ENCODE assay signal across 30 cellular contexts in the genomic region with DNA sequence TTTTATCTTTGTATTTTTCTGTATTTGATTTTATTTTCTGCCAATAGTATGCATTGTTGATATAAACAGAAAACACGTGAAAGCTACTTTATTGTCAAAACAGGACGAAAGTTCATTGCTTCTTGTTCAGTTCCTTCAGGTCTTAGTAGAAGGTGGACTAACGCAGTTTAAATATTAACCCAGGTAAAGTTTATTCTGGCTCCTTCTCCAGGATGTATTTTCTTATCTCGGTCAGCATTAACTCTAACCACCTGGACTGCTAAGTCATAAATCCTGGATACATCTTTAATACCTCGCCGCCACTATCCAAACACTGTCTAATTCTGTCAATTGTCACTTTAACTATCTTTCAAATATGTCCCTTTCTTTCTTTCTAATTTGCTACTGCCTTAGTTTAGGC. TPM values are rescaled to one million over a fixed set of nuclear protein-coding genes. Genes with fewer than 3 reads are reported as not detected.
DNase-seq lines count a peak whose midpoint lies in the region; ATAC-seq, FAIRE-seq and TF ChIP-seq lines count a peak whose summit lies in the region.
"Had no signal": no experiment of that assay in that cellular context is flagged by ENCODE, and none has a peak within 500 bp of the region (broad histone marks: within the 10 kb centered on the region; RNA-seq: fewer than 3 reads in every experiment).

No MANE protein-coding gene starts in this region.

- H3K9me3 ChIP-seq in kidney (ENCODE audit: control insufficient read depth in 1 of 2, low read length in 2 of 2) (no peaks in the 10 kb centered on the region), lung (ENCODE audit: control insufficient read depth in 2 of 2, insufficient read depth in 1 of 2, low read length in 1 of 2) (no peaks in the 10 kb centered on the region), upper lobe of right lung (no peaks in the 10 kb centered on the region), PC-9 (ENCODE audit: insufficient read depth, low read depth) (no peaks in the 10 kb centered on the region)
- H3K9me3 ChIP-seq: esophagus squamous epithelium, psoas muscle, thoracic aorta had no signal

- H4K20me1 ChIP-seq in PC-9 (ENCODE audit: insufficient read depth), result no peaks in the 10 kb centered on the region

- DNase-seq in LNCaP clone FGC (ENCODE audit: low read depth), result peak; percentile 96
- no peak for DNase-seq in kidney
- DNase-seq in lung (ENCODE audit: low spot score), result no peak
- DNase-seq in upper lobe of right lung, result no peak
- no peak for DNase-seq in RWPE1 (ENCODE audit: low spot score)
- no peak for DNase-seq in PC-9
- DNase-seq in DMS153 (lab: John Stamatoyannopoulos, UW), result no peak
- DNase-seq in islet precursor cell, result no peak
- DNase-seq: activated CD4-positive, alpha-beta T cell treated with anti-CD3 and anti-CD28 coated beads for 1 hour; activated CD8-positive, alpha-beta T cell treated with anti-CD3 and anti-CD28 coated beads for 36 hours; amygdala; CD4-positive, CD25-positive, alpha-beta regulatory T cell; cortex of kidney; DMS 273 treated with DMSO at 0.1 percent for 48 hours; esophagus squamous epithelium; HCEC 1CT; hippocampal formation; KG1; NCI-H1417; NCI-H2081; NCI-H226; NCI-H748 treated with DMSO at 0.1 percent for 48 hours; psoas muscle; stimulated activated naive CD4-positive, alpha-beta T cell treated with Interleukin-2 at 50 U/mL for 16 hours; T-helper 17 cell had no signal

- H3K9me2 ChIP-seq in PC-9 (ENCODE audit: insufficient read depth), result no peaks in the 10 kb centered on the region; the same call in 1 of the 2 replicates

- peaks cover 10% of the 10 kb centered on the region for H3F3A ChIP-seq in PC-9 (ENCODE audit: insufficient read depth, low read depth)

- H3K4me1 ChIP-seq in kidney (ENCODE audit: control insufficient read depth in 1 of 2, insufficient read depth in 1 of 2, low read depth in 1 of 2, low read length in 2 of 2) (peaks cover 2 to 4% of the 10 kb centered on the region in 2 donors), lung (ENCODE audit: control insufficient read depth in 2 of 2, insufficient read depth in 2 of 2, low read length in 2 of 2) (no peaks in the 10 kb centered on the region), upper lobe of right lung (peaks cover 5% of the 10 kb centered on the region), PC-9 (replicated peaks; ENCODE audit: insufficient read depth) (peaks cover 6% of the 10 kb centered on the region)

- H3K4me2 ChIP-seq in PC-9, result no peak overlapping the region

- 65 to 86% methylated on average over 6 of the region's 6 CpGs for WGBS in lung, 2 donors

- H3K36me3 ChIP-seq in kidney (ENCODE audit: control insufficient read depth in 1 of 2, insufficient read depth in 2 of 2, low read length in 2 of 2) (no peaks in the 10 kb centered on the region), lung (ENCODE audit: control insufficient read depth in 2 of 2, insufficient read depth in 2 of 2, low read length in 2 of 2) (no peaks in the 10 kb centered on the region), upper lobe of right lung (no peaks in the 10 kb centered on the region), PC-9 (ENCODE audit: low read depth) (no peaks in the 10 kb centered on the region)
- H3K36me3 ChIP-seq: cardiac muscle cell, esophagus squamous epithelium, thoracic aorta had no signal

- intact Hi-C loops in kidney (cut with DNase I) (no loop called here), upper lobe of right lung (cut with DNase I) (no loop called here), PC-9 (cut with micrococcal nuclease; ENCODE audit: unreplicated experiment) (no loop called here)

- peak; percentile 62 for FAIRE-seq in kidney (lab: Jason Lieb, UNC)
- FAIRE-seq: frontal cortex, GM19239 had no signal

- H3K27ac ChIP-seq in kidney (ENCODE audit: low read depth in 2 of 2, low read length in 2 of 2) (peak overlapping the region in 1 of 2 donors; percentile 81), lung (ENCODE audit: low read depth in 1 of 2, low read length in 1 of 2) (no peak overlapping the region), upper lobe of right lung (peak overlapping the region; percentile 5), RWPE1 (no peak overlapping the region), PC-9 (no peak overlapping the region)
- H3K27ac ChIP-seq: cardiac muscle cell, esophagus squamous epithelium, psoas muscle, SK-N-MC, thoracic aorta had no signal

- H2AFZ ChIP-seq in PC-9, result no peak overlapping the region

- H3K79me2 ChIP-seq in PC-9 (ENCODE audit: low read depth), result no peaks in the 10 kb centered on the region

- H3K27me3 ChIP-seq in lung (ENCODE audit: control insufficient read depth, insufficient read depth), result no peaks in the 10 kb centered on the region
- no peaks in the 10 kb centered on the region for H3K27me3 ChIP-seq in upper lobe of right lung
- H3K27me3 ChIP-seq in PC-9 (ENCODE audit: insufficient read depth, low read depth), result no peaks in the 10 kb centered on the region
- H3K27me3 ChIP-seq: cardiac muscle cell, esophagus squamous epithelium had no signal

- CTCF ChIA-PET in RWPE1 (lab: Yijun Ruan, JAX) (no interaction called here), PC-9 (lab: Charles Lee) (no interaction called here)

- TF ChIP-seq CTCF in LNCaP clone FGC (IDR thresholded peaks at IDR 0.05; ENCODE audit: control insufficient read depth, extremely low read depth, insufficient read depth), result no peak
- no peak for TF ChIP-seq CTCF in kidney (IDR thresholded peaks at IDR 0.05; ENCODE audit: borderline replicate concordance, extremely low read depth, insufficient read depth)
- TF ChIP-seq CTCF in lung (IDR thresholded peaks at IDR 0.05; ENCODE audit: control extremely low read depth, extremely low read depth), result no peak
- TF ChIP-seq CTCF in upper lobe of right lung (IDR thresholded peaks at IDR 0.05), result no peak
- TF ChIP-seq CTCF in RWPE1 (conservative IDR thresholded peaks at IDR 0.05; ENCODE audit: low read depth), result no peak
- TF ChIP-seq CTCF in PC-9 (conservative IDR thresholded peaks at IDR 0.05), result no peak

- POLR2A ChIA-PET in RWPE1 (lab: Yijun Ruan, JAX; ENCODE audit: low non-redundant PET), result no interaction called here
- POLR2A ChIA-PET in PC-9 (lab: Charles Lee; ENCODE audit: unreplicated experiment), result no interaction called here

- H3K4me3 ChIP-seq in LNCaP clone FGC (ENCODE audit: low read depth, low read length) (no peak overlapping the region; the same call in 1 of the 2 replicates), kidney (ENCODE audit: low read length in 2 of 2) (peak overlapping the region; percentile 8 to 13), lung (no peak overlapping the region), upper lobe of right lung (no peak overlapping the region), PC-9 (no peak overlapping the region)
- H3K4me3 ChIP-seq: cardiac muscle cell, esophagus squamous epithelium, psoas muscle, SK-N-MC, thoracic aorta had no signal

- BruUV-seq in PC-9 (replicated peaks; lab: Mats Ljungman, UMichigan), result no TSS peak

- no peak overlapping the region for H3K9ac ChIP-seq in kidney (ENCODE audit: low read length in 2 of 2)

- peak; percentile 53 for ATAC-seq in lung (ENCODE audit: insufficient read depth, low FRiP score)
- peak; percentile 62 for ATAC-seq in upper lobe of right lung
- ATAC-seq: activated CD8-positive, alpha-beta T cell treated with anti-CD3 and anti-CD28 coated beads for 36 hours; psoas muscle; T-helper 17 cell had no signal

RNA-seq across cellular contexts. Expression of a gene that starts 5.7 kb away (rescaled TPM):
- total RNA-seq in kidney, result 58.1 TPM
- polyA plus RNA-seq in kidney (ENCODE audit: insufficient read depth, low read depth, low replicate concordance), result 6.8 TPM
- 10 to 100 TPM; 41.6 to 76.0 TPM for total RNA-seq in lung
- 10 to 100 TPM; 10.5 to 26.0 TPM for polyA plus RNA-seq in lung
- total RNA-seq in upper lobe of right lung, result 116 TPM
- 26.2 and 43.5 TPM in 2 replicates for total RNA-seq in PC-9 (2021)

RNA-seq across cellular contexts. Expression of a gene that starts 58.5 kb away (rescaled TPM):
- 29.6 TPM for total RNA-seq in kidney
- 1.6 TPM for polyA plus RNA-seq in kidney (ENCODE audit: insufficient read depth, low read depth, low replicate concordance)
- total RNA-seq in lung, result 10 to 100 TPM; 22.6 to 27.8 TPM
- 10 to 100 TPM in 1 of 2 donors, 1 to 10 TPM in 1; 3.3 to 10.1 TPM for polyA plus RNA-seq in lung
- total RNA-seq in upper lobe of right lung, result 32.7 TPM
- total RNA-seq in PC-9 (2021), result 23.5 and 27.4 TPM in 2 replicates

Comparison
In these comparisons a context has a peak if more than half of its experiments do, and no peak if none do; other contexts are left out.
1. H3K4me3 ChIP-seq: peak in kidney (2 of 2); none in LNCaP clone FGC (single experiment), lung (single experiment), upper lobe of right lung (single experiment) and PC-9 (single experiment).